ENCODE assay signal across 25 cellular contexts in the genomic region with DNA sequence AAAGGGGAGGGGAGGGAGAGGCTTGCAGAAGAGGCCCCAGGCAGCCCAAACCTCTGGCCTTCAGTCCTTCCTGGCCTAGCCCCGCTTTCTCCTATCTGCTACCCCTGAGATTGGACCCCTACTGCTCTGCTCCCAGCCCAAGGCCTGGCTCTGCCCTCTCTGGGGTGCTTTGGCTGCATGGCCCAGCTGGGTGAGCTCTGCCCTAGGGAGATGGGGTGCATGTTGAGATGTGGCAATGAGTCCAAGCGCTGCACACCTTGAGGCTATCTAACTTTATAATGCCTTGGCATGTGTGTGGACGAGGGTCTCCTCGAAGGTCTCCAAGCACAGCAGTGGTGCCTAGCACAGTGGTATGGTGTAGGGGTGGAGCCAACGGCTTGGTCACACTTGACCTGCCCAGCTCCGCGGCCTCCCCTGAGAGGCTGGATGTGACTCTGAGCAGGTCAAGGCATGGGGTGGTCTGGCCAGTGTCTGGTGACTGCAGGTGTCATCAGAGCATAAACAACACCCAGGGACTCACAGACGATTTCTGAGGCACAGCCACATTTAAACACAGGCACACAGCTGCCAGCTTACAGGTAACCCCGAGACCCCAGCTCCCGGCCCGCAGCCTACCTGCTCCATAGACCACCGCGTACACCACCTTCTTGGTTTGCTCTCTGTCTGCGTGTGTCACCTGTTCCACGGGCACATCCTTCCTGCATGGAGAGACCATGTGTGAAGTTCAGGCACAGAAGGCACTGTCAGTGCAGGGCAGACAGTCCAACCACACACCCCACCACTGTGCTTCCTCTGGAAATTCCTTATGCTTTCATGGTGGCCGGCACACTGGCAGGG. TPM values are rescaled to one million over a fixed set of nuclear protein-coding genes. Genes with fewer than 3 reads are reported as not detected.
DNase-seq lines count a peak whose midpoint lies in the region; ATAC-seq, FAIRE-seq and TF ChIP-seq lines count a peak whose summit lies in the region.
"Had no signal": no experiment of that assay in that cellular context is flagged by ENCODE, and none has a peak within 500 bp of the region (broad histone marks: within the 10 kb centered on the region; RNA-seq: fewer than 3 reads in every experiment).

No MANE protein-coding gene starts in this region.

- peaks cover 10% of the 10 kb centered on the region for H3K27me3 Mint-ChIP-seq in endothelial cell (ENCODE audit: unreplicated experiment)

- peak; percentile 92 for ATAC-seq in HCT116
- ATAC-seq in HG03354 (IDR thresholded peaks at IDR 0.05; ENCODE audit: poor library complexity, severe bottlenecking, unreplicated experiment) = no peak
- ATAC-seq: activated T-cell treated with anti-CD3 and anti-CD28 coated beads, Interleukin-2, amount 50 U/mL, for 4 hours; esophagus mucosa; left cardiac atrium; sciatic nerve; T-cell had no signal

- POLR2A ChIA-PET in HCT116 (lab: Charles Lee) = no interaction called here

- no peak overlapping the region for H3K27ac Mint-ChIP-seq in endothelial cell (ENCODE audit: unreplicated experiment)
- H3K27ac Mint-ChIP-seq: brain; CD4-positive, CD25-positive, alpha-beta regulatory T cell; memory B cell; naive B cell; T-cell had no signal

- TF ChIP-seq RAD21 in HCT116 (IDR thresholded peaks at IDR 0.05; ENCODE audit: low read depth) = no peak

- H3K9ac ChIP-seq in HCT116 (ENCODE audit: low read length) = no peak overlapping the region
- H3K9ac ChIP-seq: KMS-11, parathyroid adenoma had no signal

- no peaks in the 10 kb centered on the region for H3K9me3 Mint-ChIP-seq in endothelial cell (ENCODE audit: unreplicated experiment)

- no peak for FAIRE-seq in RCC 7860 (lab: Jason Lieb, UNC)

- no peak overlapping the region for H2AFZ ChIP-seq in HCT116 (ENCODE audit: low read depth, low read length, poor library complexity, severe bottlenecking)
- H2AFZ ChIP-seq: parathyroid adenoma had no signal

- H3K4me3 Mint-ChIP-seq in endothelial cell (ENCODE audit: unreplicated experiment) = no peak overlapping the region
- H3K4me3 Mint-ChIP-seq: activated T-cell treated with anti-CD3 and anti-CD28 coated beads, Interleukin-2, amount 50 U/mL, for 4 hours; brain; memory B cell; T-cell had no signal

- TF ChIP-seq CTCF in HCT116 (IDR thresholded peaks at IDR 0.05 in 2 of 3, conservative IDR thresholded peaks at IDR 0.05 in 1 of 3; ENCODE audit: borderline replicate concordance in 1 of 3, insufficient read depth in 1 of 3, low read depth in 2 of 3, low read length in 2 of 3) (no peak), endothelial cell (IDR thresholded peaks at IDR 0.05; ENCODE audit: unreplicated experiment) (no peak)

- H3K79me2 ChIP-seq in HCT116 (ENCODE audit: insufficient read depth, low read length) = no peaks in the 10 kb centered on the region
- H3K79me2 ChIP-seq: parathyroid adenoma had no signal

- H3K9me3 ChIP-seq in HCT116 (ENCODE audit: control insufficient read depth in 1 of 2, insufficient read depth in 1 of 2, low read depth in 1 of 2, low read length in 2 of 2) = no peaks in the 10 kb centered on the region
- H3K9me3 ChIP-seq: vagina had no signal

- peaks cover 19 to 21% of the 10 kb centered on the region in 2 experiments for H3K4me1 ChIP-seq in HCT116 (ENCODE audit: control insufficient read depth in 1 of 2, insufficient read depth in 2 of 2, low read length in 2 of 2)
- H3K4me1 ChIP-seq: parathyroid adenoma, vagina had no signal

- no peaks in the 10 kb centered on the region for H4K20me1 ChIP-seq in HCT116 (ENCODE audit: insufficient read depth)

- TF ChIP-seq POLR2A in HCT116 (IDR thresholded peaks at IDR 0.05; ENCODE audit: borderline replicate concordance, extremely low read depth, insufficient read depth, insufficient read length) = no peak

- RAD21 ChIA-PET in HCT116 (lab: Charles Lee; ENCODE audit: low non-redundant PET in 1 of 2, low total read pairs in 2 of 2, uncharacterized antibody in 2 of 2, unreplicated experiment in 2 of 2) = no interaction called here

- H3K36me3 ChIP-seq in HCT116 (ENCODE audit: control insufficient read depth in 1 of 2, insufficient read depth in 2 of 2, low read length in 2 of 2) = no peaks in the 10 kb centered on the region
- H3K36me3 ChIP-seq: vagina had no signal

- intact Hi-C loops in HCT116 (cut with micrococcal nuclease) = no loop called here

- CTCF ChIA-PET in HCT116 (lab: Charles Lee) = interaction anchor here (1.1 kb wide), 1 partner anchor 8 kb away, joined by 4 read pairs; no protein-coding TSS in a partner anchor

- no peaks in the 10 kb centered on the region for H3K4me1 Mint-ChIP-seq in endothelial cell (ENCODE audit: unreplicated experiment)
- H3K4me1 Mint-ChIP-seq: CD4-positive, CD25-positive, alpha-beta regulatory T cell; memory B cell; naive B cell; T-cell had no signal

- peak overlapping the region; percentile 68 for H3K4me2 ChIP-seq in HCT116 (ENCODE audit: low read length)
- H3K4me2 ChIP-seq: KMS-11 had no signal

- H3K36me3 Mint-ChIP-seq in endothelial cell (ENCODE audit: low read depth, unreplicated experiment) = peaks cover 11% of the 10 kb centered on the region
- H3K36me3 Mint-ChIP-seq: CD4-positive, CD25-positive, alpha-beta regulatory T cell had no signal

- H3K9me2 ChIP-seq in HCT116 (ENCODE audit: insufficient read depth) = no peaks in the 10 kb centered on the region

- no TSS peak for BruUV-seq in HCT116 (replicated peaks; lab: Mats Ljungman, UMichigan)

- peak overlapping the region; percentile 56 for H3K27ac ChIP-seq in HCT116 (ENCODE audit: low read depth, low read length)
- peak overlapping the region; percentile 7 for H3K27ac ChIP-seq in temporal lobe (ENCODE audit: low read depth, low read length)
- H3K27ac ChIP-seq: KMS-11, parathyroid adenoma, vagina had no signal

- H3K4me3 ChIP-seq in HCT116 (replicated peaks in 1 of 2; ENCODE audit: low read depth in 1 of 2, low read length in 2 of 2) = peak overlapping the region in 1 of 2 experiments; percentile 13; a peak in 1 of 4 replicates
- H3K4me3 ChIP-seq: vagina had no signal

- no peaks in the 10 kb centered on the region for H3K27me3 ChIP-seq in HCT116 (ENCODE audit: insufficient read depth, low read length)
- H3K27me3 ChIP-seq: vagina had no signal

- DNase-seq in HCT116 (ENCODE audit: low read depth, low spot score) (no peak), RCC 7860 (ENCODE audit: low spot score) (peak; percentile 62), glomerular visceral epithelial cell (ENCODE audit: extremely low spot score) (peak; percentile 94), GM19238 (ENCODE audit: insufficient read length, low spot score) (no peak), endothelial cell (ENCODE audit: low spot score) (no peak)
- DNase-seq: activated naive CD4-positive, alpha-beta T cell treated with Interleukin-2 at 50 U/mL for 16 hours; activated T-cell treated with anti-CD3 and anti-CD28 coated beads, Interleukin-2, amount 50 U/mL, for 4 hours; CD4-positive, CD25-positive, alpha-beta regulatory T cell; effector CD8-positive, alpha-beta T cell; left cardiac atrium; naive B cell; NCI-H187 treated with DMSO at 0.1 percent for 48 hours; NCI-H2227 treated with DMSO at 0.1 percent for 48 hours; SHP77 treated with DMSO at 0.1 percent for 48 hours; substantia nigra; T-cell had no signal

TF ChIP-seq in HCT116, 20 proteins besides CTCF, POLR2A, EP300 and RAD21:
- TF ChIP-seq MAX (IDR thresholded peaks at IDR 0.05) = peak; percentile 50; the same call in 1 of the 2 replicates
- no peak for TF ChIP-seq ATF3 (IDR thresholded peaks at IDR 0.05)
- TF ChIP-seq CBX3 (IDR thresholded peaks at IDR 0.05; ENCODE audit: low read depth) = no peak
TF ChIP-seq in HCT116: peak in this region for 1.

RNA-seq across cellular contexts. Expression of gene NAT8L, which starts 36.3 kb away (rescaled TPM):
- total RNA-seq in HCT116 (2021; ENCODE audit: unreplicated experiment) (9.2 TPM), temporal lobe (10.8 TPM), endothelial cell (ENCODE audit: unreplicated experiment) (0.36 TPM)
- 4.6 and 5.2 TPM in 2 replicates for polyA plus RNA-seq in HCT116 (2012)

Comparison
In these comparisons a context has a peak if more than half of its experiments do, and no peak if none do; other contexts are left out.
1. DNase-seq: peak in RCC 7860 (single experiment) and glomerular visceral epithelial cell (single experiment); none in HCT116 (single experiment), GM19238 (single experiment) and endothelial cell (single experiment).